8 cellular contexts compared by ENCODE assay signal in the genomic region with DNA sequence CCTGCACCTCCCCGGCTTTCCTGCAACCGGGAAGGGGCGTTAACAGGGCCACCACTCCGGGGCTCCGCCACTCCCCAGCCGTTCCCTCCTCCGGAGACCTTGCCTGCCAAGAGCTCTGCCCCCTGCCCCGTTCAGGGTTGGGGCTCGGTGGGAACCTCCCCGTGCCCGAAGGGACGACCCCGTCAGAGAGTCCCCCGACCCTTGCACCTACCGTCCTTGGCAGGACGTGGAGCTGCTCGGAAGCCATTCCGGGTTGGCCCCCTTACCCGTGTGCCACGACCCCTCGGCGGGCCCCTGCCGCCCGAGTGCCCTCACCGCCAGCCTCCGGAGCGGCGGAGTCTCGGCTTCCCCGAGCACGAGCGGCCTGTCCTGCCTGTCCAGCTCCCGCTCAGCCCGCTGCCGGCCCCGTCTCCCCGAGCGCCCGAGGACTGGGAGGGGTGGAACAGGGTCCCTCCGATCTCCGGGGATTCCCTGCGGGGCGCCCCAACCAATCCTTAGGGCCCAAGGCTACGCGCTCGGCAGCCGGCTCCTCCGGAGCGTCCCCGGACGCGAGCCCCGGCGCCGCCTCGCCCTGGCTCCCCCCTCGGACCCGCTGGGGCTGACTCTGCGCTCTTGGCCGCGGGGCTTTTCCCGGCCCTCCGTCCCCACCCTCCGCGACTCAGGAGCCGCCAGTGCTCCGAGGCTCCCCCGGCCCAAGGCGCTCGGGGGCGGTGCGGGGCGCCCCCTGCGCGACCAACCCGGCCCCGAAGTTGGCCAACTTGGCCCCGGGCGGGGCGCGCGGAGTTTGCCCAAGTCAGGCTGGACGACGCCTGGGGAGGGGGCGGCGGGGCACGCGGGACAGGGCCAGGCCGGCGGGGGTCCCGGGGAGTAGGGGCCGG. TPM values are rescaled to one million over a fixed set of nuclear protein-coding genes. Genes with fewer than 3 reads are reported as not detected.
DNase-seq lines count a peak whose midpoint lies in the region; ATAC-seq and TF ChIP-seq lines count a peak whose summit lies in the region.

No MANE protein-coding gene starts in this region.

- no peak for TF ChIP-seq CTCF in epithelial cell of proximal tubule (conservative IDR thresholded peaks at IDR 0.05; ENCODE audit: low read depth, low read length)
- peak in 1 of 4 experiments; percentile 0 for TF ChIP-seq CTCF in uterus (IDR thresholded peaks at IDR 0.05)

- no peaks in the 10 kb centered on the region for H3K9me3 Mint-ChIP-seq in activated T-cell treated with anti-CD3 and anti-CD28 coated beads, Interleukin-2, amount 50 U/mL, for 24 hours

- H3K36me3 ChIP-seq in mucosa of rectum (ENCODE audit: control insufficient read depth in 2 of 2, insufficient read depth in 2 of 2, low read length in 2 of 2) (no peaks in the 10 kb centered on the region), uterus (no peaks in the 10 kb centered on the region)

- peaks cover 7% of the 10 kb centered on the region for H3K4me1 Mint-ChIP-seq in activated T-cell treated with anti-CD3 and anti-CD28 coated beads, Interleukin-2, amount 50 U/mL, for 24 hours (ENCODE audit: low read depth)

- H3K4me1 ChIP-seq in mucosa of rectum (ENCODE audit: control insufficient read depth in 2 of 2, insufficient read depth in 2 of 2, low read length in 2 of 2) (no peaks in the 10 kb centered on the region), uterus (no peaks in the 10 kb centered on the region)

- H3K4me3 Mint-ChIP-seq in activated T-cell treated with anti-CD3 and anti-CD28 coated beads, Interleukin-2, amount 50 U/mL, for 24 hours = no peak overlapping the region

- ATAC-seq in HG02759 (IDR thresholded peaks at IDR 0.05; ENCODE audit: unreplicated experiment) = no peak
- ATAC-seq in GM21360 (IDR thresholded peaks at IDR 0.05; ENCODE audit: unreplicated experiment) = no peak

- H3K4me3 ChIP-seq in epithelial cell of proximal tubule (ENCODE audit: low read depth, low read length) (peak overlapping the region; percentile 64), mucosa of rectum (ENCODE audit: low read length in 2 of 2) (peak overlapping the region; percentile 37 to 54), uterus (peak overlapping the region; percentile 48 to 81)

- peak overlapping the region in 1 of 2 donors; percentile 64 for H3K9ac ChIP-seq in mucosa of rectum (ENCODE audit: low read depth in 1 of 2, low read length in 2 of 2)

- no peak for TF ChIP-seq POLR2A in uterus (IDR thresholded peaks at IDR 0.05)

- H3K27me3 Mint-ChIP-seq in activated T-cell treated with anti-CD3 and anti-CD28 coated beads, Interleukin-2, amount 50 U/mL, for 24 hours = peaks cover 71% of the 10 kb centered on the region

- intact Hi-C loops in uterus (cut with DNase I; ENCODE audit: low total_unique reads) = loop anchor here (5.0 to 10.0 kb wide), 2 partner anchors 150 to 177 kb away; no protein-coding TSS in a partner anchor

- H3K27ac ChIP-seq in mucosa of rectum (ENCODE audit: low read depth in 2 of 2, low read length in 2 of 2) = peak overlapping the region in 1 of 2 donors; percentile 15
- H3K27ac ChIP-seq in uterus = peak overlapping the region; percentile 79 to 84

- H3K9me3 ChIP-seq in mucosa of rectum (ENCODE audit: control insufficient read depth in 2 of 2, low read length in 2 of 2) (no peaks in the 10 kb centered on the region), uterus (no peaks in the 10 kb centered on the region)

- H3K27me3 ChIP-seq in mucosa of rectum (ENCODE audit: control insufficient read depth in 2 of 2, insufficient read depth in 2 of 2, low read length in 2 of 2) = peaks cover 3 to 11% of the 10 kb centered on the region in 2 donors
- no peaks in the 10 kb centered on the region for H3K27me3 ChIP-seq in uterus

- no peak overlapping the region for H3K27ac Mint-ChIP-seq in activated T-cell treated with anti-CD3 and anti-CD28 coated beads, Interleukin-2, amount 50 U/mL, for 24 hours

- peak; percentile 32 for DNase-seq in activated T-cell treated with anti-CD3 and anti-CD28 coated beads, Interleukin-2, amount 50 U/mL, for 24 hours
- no peak for DNase-seq in activated T-cell treated with anti-CD3 and anti-CD28 coated beads for 4 hours
- no peak for DNase-seq in epithelial cell of proximal tubule (ENCODE audit: low read depth)
- peak in 1 of 2 donors; percentile 33 for DNase-seq in uterus
- no peak for DNase-seq in SW 1271 (lab: John Stamatoyannopoulos, UW)

- no peaks in the 10 kb centered on the region for H3K36me3 Mint-ChIP-seq in activated T-cell treated with anti-CD3 and anti-CD28 coated beads, Interleukin-2, amount 50 U/mL, for 24 hours (ENCODE audit: low read depth)

RNA-seq across cellular contexts. Expression of a gene that starts 0.7 kb away (rescaled TPM):
- total RNA-seq in epithelial cell of proximal tubule (0.29 and 0.65 TPM in 2 replicates), uterus (10 to 100 TPM in 3 of 4 donors, 1 to 10 TPM in 1; 4.1 to 97.1 (median 40.3) TPM)
